8 cellular contexts compared by ENCODE assay signal in genomic region chr16:30903002-30903401, GRCh38. TPM values are rescaled to one million over a fixed set of nuclear protein-coding genes. Genes with fewer than 3 reads are reported as not detected.
A peak's percentile ranks its signal among the peaks of the same experiment; 100 is the strongest.
DNase-seq lines count a peak whose midpoint lies in the region; ATAC-seq and TF ChIP-seq lines count a peak whose summit lies in the region.

No MANE protein-coding gene starts in this region.

- TF ChIP-seq CTCF in mesothelial cell of epicardium (IDR thresholded peaks at IDR 0.05; ENCODE audit: unreplicated experiment) = no peak
- TF ChIP-seq CTCF in upper lobe of right lung (IDR thresholded peaks at IDR 0.05) = no peak

- peak overlapping the region; percentile 96 for H3K27ac Mint-ChIP-seq in activated naive CD4-positive, alpha-beta T cell treated with anti-CD3 and anti-CD28 coated beads, Interleukin-2, amount 50 U/mL, for 24 hours
- H3K27ac Mint-ChIP-seq in activated naive CD8-positive, alpha-beta T cell treated with anti-CD3 and anti-CD28 coated beads, Interleukin-2, amount 10 ng/mL, durations not matched to agents 7 days and 5 days = peak overlapping the region; percentile 100
- peak overlapping the region; percentile 99 for H3K27ac Mint-ChIP-seq in mesothelial cell of epicardium

- H3K27me3 Mint-ChIP-seq in activated naive CD4-positive, alpha-beta T cell treated with anti-CD3 and anti-CD28 coated beads, Interleukin-2, amount 50 U/mL, for 24 hours = no peaks in the 10 kb centered on the region
- no peaks in the 10 kb centered on the region for H3K27me3 Mint-ChIP-seq in activated naive CD8-positive, alpha-beta T cell treated with anti-CD3 and anti-CD28 coated beads, Interleukin-2, amount 10 ng/mL, durations not matched to agents 7 days and 5 days
- no peaks in the 10 kb centered on the region for H3K27me3 Mint-ChIP-seq in mesothelial cell of epicardium (ENCODE audit: low read depth)

- H3K9me3 Mint-ChIP-seq in activated naive CD4-positive, alpha-beta T cell treated with anti-CD3 and anti-CD28 coated beads, Interleukin-2, amount 50 U/mL, for 24 hours = no peaks in the 10 kb centered on the region
- H3K9me3 Mint-ChIP-seq in activated naive CD8-positive, alpha-beta T cell treated with anti-CD3 and anti-CD28 coated beads, Interleukin-2, amount 10 ng/mL, durations not matched to agents 7 days and 5 days = peaks cover 3% of the 10 kb centered on the region
- H3K9me3 Mint-ChIP-seq in mesothelial cell of epicardium = no peaks in the 10 kb centered on the region

- H3K27me3 ChIP-seq in upper lobe of right lung = no peaks in the 10 kb centered on the region

- H3K4me1 ChIP-seq in upper lobe of right lung = peaks cover 21% of the 10 kb centered on the region

- POLR2A ChIA-PET in activated naive CD8-positive, alpha-beta T cell treated with anti-CD3 and anti-CD28 coated beads, Interleukin-2, amount 10 ng/mL, durations not matched to agents 7 days and 5 days (lab: Charles Lee) = interaction anchor here (0.5 to 3.6 kb wide), 13 partner anchors 10 to 1152 kb away, joined by 3 to 82 read pairs (median 5); partner anchors contain the start of genes BCL7C, ORAI3 and PHKG2

- H3K36me3 Mint-ChIP-seq in activated naive CD4-positive, alpha-beta T cell treated with anti-CD3 and anti-CD28 coated beads, Interleukin-2, amount 50 U/mL, for 24 hours = no peaks in the 10 kb centered on the region
- peaks cover 3% of the 10 kb centered on the region for H3K36me3 Mint-ChIP-seq in activated naive CD8-positive, alpha-beta T cell treated with anti-CD3 and anti-CD28 coated beads, Interleukin-2, amount 10 ng/mL, durations not matched to agents 7 days and 5 days
- no peaks in the 10 kb centered on the region for H3K36me3 Mint-ChIP-seq in mesothelial cell of epicardium

- peaks cover 38% of the 10 kb centered on the region for H3K4me1 Mint-ChIP-seq in activated naive CD4-positive, alpha-beta T cell treated with anti-CD3 and anti-CD28 coated beads, Interleukin-2, amount 50 U/mL, for 24 hours
- H3K4me1 Mint-ChIP-seq in activated naive CD8-positive, alpha-beta T cell treated with anti-CD3 and anti-CD28 coated beads, Interleukin-2, amount 10 ng/mL, durations not matched to agents 7 days and 5 days = peaks cover 41% of the 10 kb centered on the region
- peaks cover 12% of the 10 kb centered on the region for H3K4me1 Mint-ChIP-seq in mesothelial cell of epicardium

- H3K4me3 Mint-ChIP-seq in activated naive CD4-positive, alpha-beta T cell treated with anti-CD3 and anti-CD28 coated beads, Interleukin-2, amount 50 U/mL, for 24 hours = peak overlapping the region; percentile 89
- H3K4me3 Mint-ChIP-seq in activated naive CD8-positive, alpha-beta T cell treated with anti-CD3 and anti-CD28 coated beads, Interleukin-2, amount 10 ng/mL, durations not matched to agents 7 days and 5 days = peak overlapping the region; percentile 99
- peak overlapping the region; percentile 90 for H3K4me3 Mint-ChIP-seq in mesothelial cell of epicardium

- intact Hi-C loops in upper lobe of right lung (cut with DNase I) = no loop called here

- no peak for DNase-seq in activated naive CD4-positive, alpha-beta T cell treated with Interleukin-2 at 50 U/mL for 16 hours
- peak; percentile 60 for DNase-seq in activated naive CD8-positive, alpha-beta T cell treated with anti-CD3 and anti-CD28 coated beads, Interleukin-2, amount 10 ng/mL, durations not matched to agents 7 days and 5 days
- DNase-seq in mesothelial cell of epicardium (ENCODE audit: low spot score in 2 of 2, unreplicated experiment in 2 of 2) (no peak), upper lobe of right lung (no peak), pons (ENCODE audit: low spot score) (no peak), NCI-H1930 (lab: John Stamatoyannopoulos, UW) (no peak), NCI-H1436 (lab: John Stamatoyannopoulos, UW) (no peak)

- peak; percentile 42 for ATAC-seq in activated naive CD8-positive, alpha-beta T cell treated with anti-CD3 and anti-CD28 coated beads, Interleukin-2, amount 10 ng/mL, durations not matched to agents 7 days and 5 days (ENCODE audit: low read depth)
- ATAC-seq in upper lobe of right lung = no peak

- H3K4me3 ChIP-seq in upper lobe of right lung = peak overlapping the region; percentile 56

- H3K9me3 ChIP-seq in upper lobe of right lung = no peaks in the 10 kb centered on the region

- no peaks in the 10 kb centered on the region for H3K36me3 ChIP-seq in upper lobe of right lung

- peak overlapping the region; percentile 84 for H3K27ac ChIP-seq in upper lobe of right lung

RNA-seq across cellular contexts. Expression of gene CTF1, which starts 6.6 kb away (rescaled TPM):
- under 1 TPM; 0.19 to 0.37 TPM for total RNA-seq in activated naive CD8-positive, alpha-beta T cell treated with anti-CD3 and anti-CD28 coated beads, Interleukin-2, amount 10 ng/mL, durations not matched to agents 7 days and 5 days
- 9.1 to 11.5 TPM (median 10.3 TPM) in 3 replicates for total RNA-seq in mesothelial cell of epicardium
- total RNA-seq in upper lobe of right lung = 9.3 TPM

RNA-seq across cellular contexts. Expression of gene BCL7C, which starts 9.1 kb away (rescaled TPM):
- total RNA-seq in activated naive CD8-positive, alpha-beta T cell treated with anti-CD3 and anti-CD28 coated beads, Interleukin-2, amount 10 ng/mL, durations not matched to agents 7 days and 5 days = 10 to 100 TPM; 31.1 to 31.8 TPM
- 43.6 to 44.8 TPM (median 43.9 TPM) in 3 replicates for total RNA-seq in mesothelial cell of epicardium
- 25.3 TPM for total RNA-seq in upper lobe of right lung

RNA-seq across cellular contexts. Expression of gene FBXL19, which starts 20.4 kb away (rescaled TPM):
- total RNA-seq in activated naive CD8-positive, alpha-beta T cell treated with anti-CD3 and anti-CD28 coated beads, Interleukin-2, amount 10 ng/mL, durations not matched to agents 7 days and 5 days = 10 to 100 TPM; 20.1 to 24.4 TPM
- total RNA-seq in mesothelial cell of epicardium (53.5 to 56.4 TPM (median 54.9 TPM) in 3 replicates), upper lobe of right lung (13.4 TPM)

RNA-seq across cellular contexts. Expression of gene ORAI3, which starts 45.9 kb away (rescaled TPM):
- total RNA-seq in activated naive CD8-positive, alpha-beta T cell treated with anti-CD3 and anti-CD28 coated beads, Interleukin-2, amount 10 ng/mL, durations not matched to agents 7 days and 5 days = 10 to 100 TPM; 24.6 to 25.8 TPM
- total RNA-seq in mesothelial cell of epicardium (25.8 to 28.2 TPM (median 26.2 TPM) in 3 replicates), upper lobe of right lung (19.5 TPM)

RNA-seq across cellular contexts. Expression of gene SETD1A, which starts 54.6 kb away (rescaled TPM):
- 10 to 100 TPM; 27.6 to 33.4 TPM for total RNA-seq in activated naive CD8-positive, alpha-beta T cell treated with anti-CD3 and anti-CD28 coated beads, Interleukin-2, amount 10 ng/mL, durations not matched to agents 7 days and 5 days
- 30.8 to 39.1 TPM (median 36.4 TPM) in 3 replicates for total RNA-seq in mesothelial cell of epicardium
- 18.6 TPM for total RNA-seq in upper lobe of right lung
